14 cellular contexts compared by ENCODE assay signal in genomic region chr12:55687746-55688145, GRCh38. TPM values are rescaled to one million over a fixed set of nuclear protein-coding genes. Genes with fewer than 3 reads are reported as not detected.
DNase-seq lines count a peak whose midpoint lies in the region; ATAC-seq and TF ChIP-seq lines count a peak whose summit lies in the region.
"Had no signal": no experiment of that assay in that cellular context is flagged by ENCODE, and none has a peak within 500 bp of the region (broad histone marks: within the 10 kb centered on the region; RNA-seq: fewer than 3 reads in every experiment).

No MANE protein-coding gene starts in this region.

- TF ChIP-seq POLR2A in GM18505 (IDR thresholded peaks at IDR 0.05; ENCODE audit: borderline replicate concordance, extremely low read depth, insufficient read depth, insufficient read length): no peak
- TF ChIP-seq POLR2A in body of pancreas (IDR thresholded peaks at IDR 0.05): no peak

- peak; percentile 46 to 58 for DNase-seq in activated T-cell treated with anti-CD3 and anti-CD28 coated beads, Interleukin-2, amount 50 U/mL, for 48 hours
- DNase-seq in stimulated activated CD4-positive, alpha-beta T cell treated with anti-CD3 and anti-CD28 coated beads, Interleukin-15, amount 100 ng/mL, for 24 hours: peak; percentile 60
- DNase-seq in GM23248: no peak
- DNase-seq in body of pancreas: no peak
- no peak for DNase-seq in DMS79 (lab: John Stamatoyannopoulos, UW)
- DNase-seq: CD4-positive, alpha-beta T cell; naive B cell; NCI-H2171 treated with DMSO at 0.1 percent for 48 hours had no signal

- ATAC-seq in GM18505 (IDR thresholded peaks at IDR 0.05; ENCODE audit: unreplicated experiment) (peak; percentile 53), GM19351 (IDR thresholded peaks at IDR 0.05; ENCODE audit: unreplicated experiment) (peak; percentile 96), body of pancreas (no peak)

- no peaks in the 10 kb centered on the region for H3K79me2 ChIP-seq in GM23248 (ENCODE audit: insufficient read depth)

- H3K4me1 ChIP-seq in GM23248 (ENCODE audit: insufficient read depth) (no peaks in the 10 kb centered on the region), body of pancreas (no peaks in the 10 kb centered on the region)
- H3K4me1 ChIP-seq: tibial nerve had no signal

- no peak overlapping the region for H3K9ac ChIP-seq in GM23248

- in situ Hi-C loops in GM23248 (cut with MboI): no loop called here

- H3K9me2 ChIP-seq in GM23248 (ENCODE audit: insufficient read depth): no peaks in the 10 kb centered on the region

- intact Hi-C loops in body of pancreas (cut with DNase I): no loop called here

- H3K36me3 ChIP-seq in GM23248 (ENCODE audit: low read depth) (no peaks in the 10 kb centered on the region), body of pancreas (replicated peaks in 1 of 2; ENCODE audit: insufficient read depth in 1 of 2, low read depth in 2 of 2) (no peaks in the 10 kb centered on the region)

- H3F3A ChIP-seq in GM23248 (ENCODE audit: insufficient read depth): no peaks in the 10 kb centered on the region

- no peak for TF ChIP-seq CTCF in body of pancreas (IDR thresholded peaks at IDR 0.05)

- H4K20me1 ChIP-seq in GM23248 (ENCODE audit: insufficient read depth): no peaks in the 10 kb centered on the region

- no peak overlapping the region for H2AFZ ChIP-seq in GM23248

- H3K27me3 ChIP-seq in GM23248 (replicated peaks; ENCODE audit: insufficient read depth) (no peaks in the 10 kb centered on the region), body of pancreas (no peaks in the 10 kb centered on the region)
- H3K27me3 ChIP-seq: cardiac muscle cell, tibial nerve had no signal

- H3K4me2 ChIP-seq in GM23248 (ENCODE audit: unreplicated experiment): no peak overlapping the region

- H3K4me3 ChIP-seq in GM23248 (no peak overlapping the region), body of pancreas (no peak overlapping the region)
- H3K4me3 ChIP-seq: cardiac muscle cell, tibial nerve had no signal

- H3K27ac ChIP-seq in GM23248 (no peak overlapping the region), body of pancreas (no peak overlapping the region)
- H3K27ac ChIP-seq: cardiac muscle cell, tibial nerve, VCaP had no signal

- H3K9me3 ChIP-seq in GM23248 (ENCODE audit: low read depth) (no peaks in the 10 kb centered on the region), body of pancreas (no peaks in the 10 kb centered on the region)
- H3K9me3 ChIP-seq: tibial nerve had no signal

RNA-seq across cellular contexts. Expression of gene ITGA7, which starts 20.0 kb away (rescaled TPM):
- 6.6 and 7.2 TPM in 2 replicates for total RNA-seq in GM23248 (2014; rRNA removed; shearing (Covaris generic))
- 2.0 and 2.1 TPM in 2 replicates for polyA plus RNA-seq in GM23248 (2016; fragmentation: Nextera tagmentation; extraction: Ambion mirVana)
- total RNA-seq in body of pancreas: 10 to 100 TPM; 11.4 to 52.1 TPM

RNA-seq across cellular contexts. Expression of gene BLOC1S1, which starts 28.1 kb away (rescaled TPM):
- 47.6 and 110 TPM in 2 replicates for total RNA-seq in GM23248 (2014; rRNA removed; shearing (Covaris generic))
- polyA plus RNA-seq in GM23248 (2016; fragmentation: Nextera tagmentation; extraction: Ambion mirVana): 193 and 197 TPM in 2 replicates
- 100 to 1,000 TPM in 1 of 2 donors, 10 to 100 TPM in 1; 86.1 to 105 TPM for total RNA-seq in body of pancreas

RNA-seq across cellular contexts. Expression of gene RDH5, which starts 32.4 kb away (rescaled TPM):
- 15.4 and 27.2 TPM in 2 replicates for total RNA-seq in GM23248 (2014; rRNA removed; shearing (Covaris generic))
- polyA plus RNA-seq in GM23248 (2016; fragmentation: Nextera tagmentation; extraction: Ambion mirVana): 15.6 and 17.6 TPM in 2 replicates
- 10 to 100 TPM in 1 of 2 donors, 1 to 10 TPM in 1; 4.2 to 20.4 TPM for total RNA-seq in body of pancreas

RNA-seq across cellular contexts. Expression of gene CD63, which starts 41.1 kb away (rescaled TPM):
- 1,521 and 1,535 TPM in 2 replicates for total RNA-seq in GM23248 (2014; rRNA removed; shearing (Covaris generic))
- 3,562 and 3,671 TPM in 2 replicates for polyA plus RNA-seq in GM23248 (2016; fragmentation: Nextera tagmentation; extraction: Ambion mirVana)
- 100 to 1,000 TPM; 341 to 511 TPM for total RNA-seq in body of pancreas

RNA-seq across cellular contexts. Expression of gene OR10P1, which starts 51.1 kb away (rescaled TPM):
- total RNA-seq in GM23248 (2014; rRNA removed; shearing (Covaris generic)): not detected in 2 replicates
- not detected in 2 replicates for polyA plus RNA-seq in GM23248 (2016; fragmentation: Nextera tagmentation; extraction: Ambion mirVana)
- not detected for total RNA-seq in body of pancreas
- total RNA-seq: cardiac muscle cell; CD4-positive, alpha-beta T cell; glomerular endothelial cell; tibial nerve had no signal
- polyA plus RNA-seq: cardiac muscle cell had no signal

Comparison
In these comparisons a context has a peak if more than half of its experiments do, and no peak if none do; other contexts are left out.
1. DNase-seq: peak in activated T-cell treated with anti-CD3 and anti-CD28 coated beads, Interleukin-2, amount 50 U/mL, for 48 hours (2 of 2) and stimulated activated CD4-positive, alpha-beta T cell treated with anti-CD3 and anti-CD28 coated beads, Interleukin-15, amount 100 ng/mL, for 24 hours (single experiment); none in GM23248 (single experiment), body of pancreas (0 of 4) and DMS79 (single experiment).